11 cellular contexts compared by ENCODE assay signal in the genomic region with DNA sequence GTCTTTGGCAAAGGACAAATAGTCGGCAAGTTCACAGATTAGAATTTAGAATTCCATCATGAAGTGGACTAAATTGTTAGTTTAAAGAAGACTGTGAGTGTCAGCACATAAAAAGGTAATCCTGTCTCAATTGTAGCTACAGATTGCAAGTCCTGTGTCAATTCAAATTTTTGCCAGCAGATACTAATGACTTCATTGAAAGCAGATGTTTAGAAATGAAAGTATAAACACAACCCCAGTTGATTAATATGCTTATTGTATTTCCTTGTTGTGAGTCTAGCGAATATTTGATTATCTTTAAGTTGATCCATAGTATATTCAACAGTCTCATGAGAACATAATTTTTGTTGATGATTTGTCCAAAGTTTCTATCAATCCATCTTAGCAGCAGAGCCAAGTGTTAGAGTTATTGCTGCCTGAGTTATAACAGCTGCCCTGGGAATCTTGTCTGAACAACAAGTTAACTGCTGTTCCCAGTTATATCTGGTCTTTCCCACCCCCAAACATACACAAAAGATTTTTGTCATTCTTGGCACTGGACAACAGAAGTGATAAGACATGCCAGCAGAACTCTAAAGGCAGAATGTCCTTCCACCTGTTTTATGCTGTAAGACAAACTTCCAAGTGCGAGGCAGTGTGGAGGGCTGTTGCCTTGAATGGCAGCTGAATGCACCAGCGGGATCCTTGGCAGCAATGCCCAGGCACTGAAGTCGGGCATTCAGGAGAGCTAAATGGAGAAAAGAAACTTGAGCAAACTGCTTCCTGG. TPM values are rescaled to one million over a fixed set of nuclear protein-coding genes. Genes with fewer than 3 reads are reported as not detected.
DNase-seq lines count a peak whose midpoint lies in the region; TF ChIP-seq lines count a peak whose summit lies in the region.
"Had no signal": no experiment of that assay in that cellular context is flagged by ENCODE, and none has a peak within 500 bp of the region (broad histone marks: within the 10 kb centered on the region; RNA-seq: fewer than 3 reads in every experiment).

No MANE protein-coding gene starts in this region.

- CTCF ChIA-PET in GM10248 (lab: Yijun Ruan, JAX), result interaction anchor here (0.6 to 28.5 kb wide), 3 partner anchors 10 to 154 kb away, joined by 3 to 334 read pairs (median 3); no protein-coding TSS in a partner anchor

- no peaks in the 10 kb centered on the region for H3K27me3 ChIP-seq in right atrium auricular region

- POLR2A ChIA-PET in GM10248 (lab: Yijun Ruan, JAX), result no interaction called here

- peaks cover 0 to 11% of the 10 kb centered on the region in 2 donors for H3K4me1 ChIP-seq in right atrium auricular region

- peak overlapping the region in 1 of 2 donors; percentile 33 for H3K4me3 ChIP-seq in right atrium auricular region

- peak overlapping the region; percentile 95 for H3K27ac ChIP-seq in angular gyrus (ENCODE audit: low read depth, low read length)
- H3K27ac ChIP-seq in right atrium auricular region, result peak overlapping the region; percentile 52 to 53

- no peaks in the 10 kb centered on the region for H3K36me3 ChIP-seq in right atrium auricular region

- no peak for TF ChIP-seq CTCF in right atrium auricular region (IDR thresholded peaks at IDR 0.05)
- TF ChIP-seq CTCF in GM10248 (IDR thresholded peaks at IDR 0.05; ENCODE audit: control extremely low read depth, extremely low read depth, low read depth, missing control alignments), result no peak

- H3K9me3 ChIP-seq in right atrium auricular region, result no peaks in the 10 kb centered on the region

- DNase-seq in DMS 273 (lab: John Stamatoyannopoulos, UW; ENCODE audit: unreplicated experiment), result peak; percentile 92
- no peak for DNase-seq in right atrium auricular region (ENCODE audit: low spot score)
- DNase-seq in putamen (ENCODE audit: low spot score), result peak; percentile 83
- no peak for DNase-seq in GM10248 (ENCODE audit: extremely low spot score)
- no peak for DNase-seq in NOMO-1 treated with dmso at 0.1 percent for 144 hours (lab: John Stamatoyannopoulos, UW; ENCODE audit: unreplicated experiment)
- no peak for DNase-seq in NCI-H774 (lab: John Stamatoyannopoulos, UW)
- DNase-seq in NCI-H187 treated with DMSO at 0.1 percent for 48 hours (lab: John Stamatoyannopoulos, UW), result no peak
- DNase-seq: activated naive CD4-positive, alpha-beta T cell treated with anti-CD3 and anti-CD28 coated beads for 36 hours; NCI-H1436 treated with DMSO at 0.1 percent for 48 hours; stimulated activated CD4-positive, alpha-beta T cell treated with anti-CD3 and anti-CD28 coated beads, Interleukin-2, amount 100 ng/mL, for 24 hours had no signal

RNA-seq across cellular contexts. Expression of a gene that starts 21.3 kb away (rescaled TPM):
- total RNA-seq in right atrium auricular region, result 10 to 100 TPM; 14.0 to 23.9 TPM

Comparison
In these comparisons a context has a peak if more than half of its experiments do, and no peak if none do; other contexts are left out.
1. DNase-seq: peak in DMS 273 (single experiment) and putamen (single experiment); none in right atrium auricular region (single experiment), GM10248 (single experiment), NOMO-1 treated with dmso at 0.1 percent for 144 hours (single experiment), NCI-H774 (single experiment) and NCI-H187 treated with DMSO at 0.1 percent for 48 hours (single experiment).